In genomic region chr22:11325767-11326166, GRCh38 we compare ENCODE assay signal across 7 cellular contexts.
"Had no signal": no experiment of that assay in that cellular context is flagged by ENCODE, and none has a peak within 500 bp of the region (broad histone marks: within the 10 kb centered on the region; RNA-seq: fewer than 3 reads in every experiment).

No MANE protein-coding gene starts in this region.

- H3K4me3 ChIP-seq: K562 had no signal

- ATAC-seq: HepG2, K562 had no signal

- DNase-seq: IMR-90, KG1 had no signal

- H3K4me3 Mint-ChIP-seq: IgD-negative memory B cell had no signal

- H3K27ac ChIP-seq: HL-60, KMS-11 had no signal

- H3K4me2 ChIP-seq: KMS-11 had no signal

- H3K9ac ChIP-seq: KMS-11 had no signal

- H3K27me3 Mint-ChIP-seq: IgD-negative memory B cell had no signal

- H3K27ac Mint-ChIP-seq: IgD-negative memory B cell had no signal

- H3K36me3 Mint-ChIP-seq: IgD-negative memory B cell had no signal
